In genomic region chr3:197959500-197959890, GRCh38 we compare ENCODE assay signal across 8 cellular contexts. TPM values are rescaled to one million over a fixed set of nuclear protein-coding genes. Genes with fewer than 3 reads are reported as not detected.
DNase-seq lines count a peak whose midpoint lies in the region; ATAC-seq, FAIRE-seq and TF ChIP-seq lines count a peak whose summit lies in the region.

No MANE protein-coding gene starts in this region.

- peak overlapping the region; percentile 89 to 98 (median 94) for H3K27ac Mint-ChIP-seq in CD8-positive, alpha-beta memory T cell

- H3K4me3 Mint-ChIP-seq in CD8-positive, alpha-beta memory T cell, result peak overlapping the region; percentile 86 to 96 (median 89)

- no peaks in the 10 kb centered on the region for H3K9me1 ChIP-seq in endothelial cell of umbilical vein (replicated peaks; ENCODE audit: control insufficient read depth, extremely low read depth, insufficient read depth, low read length)

- H3K36me3 Mint-ChIP-seq in CD8-positive, alpha-beta memory T cell, result peaks cover 3 to 45% (median 12%) of the 10 kb centered on the region in 3 donors

- H4K20me1 ChIP-seq in PC-3 (ENCODE audit: low read length), result peaks cover 15% of the 10 kb centered on the region
- H4K20me1 ChIP-seq in endothelial cell of umbilical vein (replicated peaks; ENCODE audit: control insufficient read depth, extremely low read depth, insufficient read depth, low read length), result peaks cover 2% of the 10 kb centered on the region
- peaks cover 18% of the 10 kb centered on the region for H4K20me1 ChIP-seq in osteoblast (ENCODE audit: insufficient read depth, low read length)

- peak overlapping the region; percentile 75 for H3K4me3 ChIP-seq in CD8-positive, alpha-beta memory T cell (ENCODE audit: low read length)
- H3K4me3 ChIP-seq in PC-3 (ENCODE audit: low read length), result peak overlapping the region; percentile 91
- H3K4me3 ChIP-seq in endothelial cell of umbilical vein (replicated peaks in 1 of 3; ENCODE audit: insufficient read depth in 1 of 3, low read depth in 1 of 3, low read length in 3 of 3), result peak overlapping the region in 2 of 3 experiments; percentile 47 to 68
- peak overlapping the region; percentile 88 for H3K4me3 ChIP-seq in osteoblast (ENCODE audit: insufficient read depth, low read length)

- intact Hi-C loops in PC-3 (cut with micrococcal nuclease) (loop anchor here (1.0 kb wide), 1 partner anchor 9 kb away; the partner anchor contains the start of gene RPL35A), endothelial cell of umbilical vein (cut with micrococcal nuclease) (no loop called here)

- H3K27ac ChIP-seq in CD8-positive, alpha-beta memory T cell (ENCODE audit: low read depth, low read length), result peak overlapping the region; percentile 74
- H3K27ac ChIP-seq in PC-3 (ENCODE audit: low read length) (peak overlapping the region; percentile 68), endothelial cell of umbilical vein (ENCODE audit: insufficient read depth, low read depth, low read length) (no peak overlapping the region), osteoblast (ENCODE audit: low read depth, low read length) (peak overlapping the region; percentile 93)

- peaks cover 23% of the 10 kb centered on the region for H3K36me3 ChIP-seq in CD8-positive, alpha-beta memory T cell (ENCODE audit: insufficient read depth, low read length)
- H3K36me3 ChIP-seq in PC-3 (ENCODE audit: low read depth, low read length), result peaks cover 23% of the 10 kb centered on the region
- peaks cover 10 to 18% of the 10 kb centered on the region in 2 experiments for H3K36me3 ChIP-seq in endothelial cell of umbilical vein (ENCODE audit: control insufficient read depth in 2 of 2, extremely low read depth in 1 of 2, insufficient read depth in 2 of 2, low read length in 2 of 2)
- H3K36me3 ChIP-seq in osteoblast (ENCODE audit: insufficient read depth, low read length), result peaks cover 24% of the 10 kb centered on the region

- no peak for DNase-seq in CD8-positive, alpha-beta memory T cell
- no peak for DNase-seq in PC-3
- no peak for DNase-seq in endothelial cell of umbilical vein (ENCODE audit: low read depth, low spot score)
- DNase-seq in osteoblast (ENCODE audit: insufficient read length, low spot score, missing footprints), result no peak
- no peak for DNase-seq in NOMO-1 treated with DMSO at 0.1 percent for 48 hours (lab: John Stamatoyannopoulos, UW; ENCODE audit: unreplicated experiment)
- no peak for DNase-seq in NCI-H187 (lab: John Stamatoyannopoulos, UW)

- FAIRE-seq in endothelial cell of umbilical vein (lab: Jason Lieb, UNC), result no peak

- ATAC-seq in PC-3, result peak; percentile 11; the same call in 1 of the 2 replicates
- ATAC-seq in GM21381 (IDR thresholded peaks at IDR 0.05; ENCODE audit: unreplicated experiment), result no peak
- ATAC-seq in HG03460 (IDR thresholded peaks at IDR 0.05; ENCODE audit: unreplicated experiment), result no peak

- peaks cover 41% of the 10 kb centered on the region for H3K4me1 ChIP-seq in CD8-positive, alpha-beta memory T cell (ENCODE audit: insufficient read depth, low read length)
- H3K4me1 ChIP-seq in PC-3 (ENCODE audit: insufficient read depth, low read length), result peaks cover 22% of the 10 kb centered on the region
- H3K4me1 ChIP-seq in endothelial cell of umbilical vein (ENCODE audit: control insufficient read depth, extremely low read depth, insufficient read depth, low read length), result peaks cover 15% of the 10 kb centered on the region
- H3K4me1 ChIP-seq in osteoblast (ENCODE audit: insufficient read depth, low read length), result peaks cover 43% of the 10 kb centered on the region

- H3K79me2 ChIP-seq in PC-3 (ENCODE audit: low read length) (peaks cover 8% of the 10 kb centered on the region; the same call in 1 of the 2 replicates), endothelial cell of umbilical vein (ENCODE audit: control insufficient read depth, insufficient read depth, low read length) (peaks cover 3% of the 10 kb centered on the region), osteoblast (ENCODE audit: insufficient read depth, low read length) (peaks cover 18% of the 10 kb centered on the region)

- H3K9me3 ChIP-seq in CD8-positive, alpha-beta memory T cell (ENCODE audit: low read length), result no peaks in the 10 kb centered on the region
- no peaks in the 10 kb centered on the region for H3K9me3 ChIP-seq in PC-3 (ENCODE audit: low read length)
- no peaks in the 10 kb centered on the region for H3K9me3 ChIP-seq in endothelial cell of umbilical vein (replicated peaks; ENCODE audit: control insufficient read depth, insufficient read depth, low read length)
- H3K9me3 ChIP-seq in osteoblast (ENCODE audit: low read depth, low read length), result no peaks in the 10 kb centered on the region

- no peaks in the 10 kb centered on the region for H3K9me2 ChIP-seq in PC-3 (replicated peaks; ENCODE audit: low read length)

- H3K9ac ChIP-seq in PC-3 (ENCODE audit: low read length) (peak overlapping the region; percentile 89), endothelial cell of umbilical vein (replicated peaks; ENCODE audit: extremely low read depth, insufficient read depth, low read length) (peak overlapping the region; percentile 46)

- H3K27me3 ChIP-seq in CD8-positive, alpha-beta memory T cell (ENCODE audit: insufficient read depth, low read length, poor library complexity, severe bottlenecking), result no peaks in the 10 kb centered on the region
- no peaks in the 10 kb centered on the region for H3K27me3 ChIP-seq in PC-3 (ENCODE audit: low read length)
- H3K27me3 ChIP-seq in endothelial cell of umbilical vein (ENCODE audit: control insufficient read depth in 2 of 2, insufficient read depth in 2 of 2, low read length in 2 of 2), result no peaks in the 10 kb centered on the region
- H3K27me3 ChIP-seq in osteoblast (ENCODE audit: insufficient read depth, low read length), result no peaks in the 10 kb centered on the region

- BruUV-seq in PC-3 (replicated peaks; lab: Mats Ljungman, UMichigan) (TSS peak; percentile 93), endothelial cell of umbilical vein (replicated peaks; lab: Mats Ljungman, UMichigan) (TSS peak; percentile 84)

- dilution Hi-C loops in endothelial cell of umbilical vein (cut with MboI; ENCODE audit: extremely low pct_ligation_motif_present, low sequenced_read_pairs), result no loop called here

- TF ChIP-seq POLR2A in endothelial cell of umbilical vein (IDR thresholded peaks at IDR 0.05; ENCODE audit: low read depth, low read length), result no peak

- peak overlapping the region; percentile 94 for H2AFZ ChIP-seq in PC-3 (ENCODE audit: low read length)
- H2AFZ ChIP-seq in endothelial cell of umbilical vein (ENCODE audit: low read depth, low read length), result peak overlapping the region; percentile 72
- H2AFZ ChIP-seq in osteoblast (ENCODE audit: low read length), result peak overlapping the region; percentile 42

- no peaks in the 10 kb centered on the region for H3K9me3 Mint-ChIP-seq in CD8-positive, alpha-beta memory T cell

- H3K4me1 Mint-ChIP-seq in CD8-positive, alpha-beta memory T cell, result peaks cover 52 to 69% (median 63%) of the 10 kb centered on the region in 3 donors

- H3K4me2 ChIP-seq in PC-3 (ENCODE audit: low read length), result peak overlapping the region; percentile 91
- peak overlapping the region; percentile 57 for H3K4me2 ChIP-seq in endothelial cell of umbilical vein (ENCODE audit: insufficient read depth, low read length)
- H3K4me2 ChIP-seq in osteoblast (ENCODE audit: insufficient read depth, low read length), result peak overlapping the region; percentile 99

- H3K27me3 Mint-ChIP-seq in CD8-positive, alpha-beta memory T cell, result no peaks in the 10 kb centered on the region

- CTCF ChIA-PET in CD8-positive, alpha-beta memory T cell (lab: Charles Lee), result no interaction called here
- CTCF ChIA-PET in PC-3 (lab: Charles Lee) (no interaction called here), endothelial cell of umbilical vein (lab: Charles Lee) (no interaction called here)

- POLR2A ChIA-PET in CD8-positive, alpha-beta memory T cell (lab: Charles Lee), result interaction anchor here (1.8 kb wide), 1 partner anchor 9 kb away, joined by 13 read pairs; the partner anchor contains the start of gene RPL35A
- POLR2A ChIA-PET in PC-3 (lab: Charles Lee; ENCODE audit: unreplicated experiment), result no interaction called here
- POLR2A ChIA-PET in endothelial cell of umbilical vein (lab: Charles Lee), result no interaction called here

- peaks cover 23% of the 10 kb centered on the region for H3F3A ChIP-seq in PC-3 (ENCODE audit: low read length, unreplicated experiment)

- no peak for TF ChIP-seq CTCF in PC-3 (conservative IDR thresholded peaks at IDR 0.05; ENCODE audit: low read depth, low read length)
- TF ChIP-seq CTCF in endothelial cell of umbilical vein (IDR thresholded peaks at IDR 0.05; ENCODE audit: extremely low read depth in 1 of 2, insufficient read depth in 1 of 2, low read depth in 1 of 2, low read length in 2 of 2), result no peak
- TF ChIP-seq CTCF in osteoblast (IDR thresholded peaks at IDR 0.05; ENCODE audit: extremely low read depth, low read depth, low read length), result no peak

TF ChIP-seq in endothelial cell of umbilical vein, 7 proteins besides CTCF, POLR2A, EP300 and RAD21 (continues in another document):
- no peak for TF ChIP-seq FOS (IDR thresholded peaks at IDR 0.05; ENCODE audit: borderline replicate concordance, insufficient read depth, low read length)
- no peak for TF ChIP-seq POLR2AphosphoS5 (IDR thresholded peaks at IDR 0.05; ENCODE audit: insufficient read depth, low read depth, low read length)

RNA-seq across cellular contexts. Expression of gene LMLN, which starts 0.5 kb away (rescaled TPM):
- 1 to 10 TPM; 7.3 to 7.4 TPM for total RNA-seq in CD8-positive, alpha-beta memory T cell
- polyA plus RNA-seq in CD8-positive, alpha-beta memory T cell, result 2.4 TPM
- total RNA-seq in PC-3 (2014; rRNA removed) (3.7 and 7.5 TPM in 2 replicates), endothelial cell of umbilical vein (6.5 and 9.0 TPM in 2 replicates), osteoblast (13.0 and 16.3 TPM in 2 replicates)
- 4.4 and 4.8 TPM in 2 replicates for polyA plus RNA-seq in endothelial cell of umbilical vein
- polyA plus RNA-seq in endothelial cell of umbilical vein (2011; cell fraction: cytosol; rRNA removed), result 3.5 and 3.6 TPM in 2 replicates
- 4.6 and 6.4 TPM in 2 replicates for polyA plus RNA-seq in endothelial cell of umbilical vein (2011; cell fraction: nucleus; rRNA removed)
- 2.4 and 3.7 TPM in 2 replicates for polyA plus RNA-seq in endothelial cell of umbilical vein (2012)
- polyA minus RNA-seq in endothelial cell of umbilical vein, result 16.2 and 18.3 TPM in 2 replicates
- polyA minus RNA-seq in endothelial cell of umbilical vein (2011; cell fraction: cytosol; rRNA and poly(A)+ RNA removed), result 3.0 TPM
- polyA minus RNA-seq in endothelial cell of umbilical vein (2011; cell fraction: nucleus; rRNA and poly(A)+ RNA removed), result 4.9 and 7.4 TPM in 2 replicates

RNA-seq across cellular contexts. Expression of gene RPL35A, which starts 9.5 kb away (rescaled TPM):
- 1,000 to 10,000 TPM; 1,301 to 1,320 TPM for total RNA-seq in CD8-positive, alpha-beta memory T cell
- 1,628 TPM for polyA plus RNA-seq in CD8-positive, alpha-beta memory T cell
- total RNA-seq in PC-3 (2014; rRNA removed), result 766 and 875 TPM in 2 replicates
- total RNA-seq in endothelial cell of umbilical vein, result 1,094 and 1,153 TPM in 2 replicates
- polyA plus RNA-seq in endothelial cell of umbilical vein, result 359 and 566 TPM in 2 replicates
- polyA plus RNA-seq in endothelial cell of umbilical vein (2011; cell fraction: cytosol; rRNA removed), result 938 and 1,035 TPM in 2 replicates
- 333 and 371 TPM in 2 replicates for polyA plus RNA-seq in endothelial cell of umbilical vein (2011; cell fraction: nucleus; rRNA removed)
- polyA plus RNA-seq in endothelial cell of umbilical vein (2012), result 2,287 and 2,329 TPM in 2 replicates
- 93.4 and 110 TPM in 2 replicates for polyA minus RNA-seq in endothelial cell of umbilical vein
- polyA minus RNA-seq in endothelial cell of umbilical vein (2011; cell fraction: cytosol; rRNA and poly(A)+ RNA removed), result 275 TPM
- polyA minus RNA-seq in endothelial cell of umbilical vein (2011; cell fraction: nucleus; rRNA and poly(A)+ RNA removed), result 54.9 and 75.5 TPM in 2 replicates
- total RNA-seq in osteoblast, result 373 and 450 TPM in 2 replicates

Comparison
In these comparisons a context has a peak if more than half of its experiments do, and no peak if none do; other contexts are left out.
1. H2AFZ ChIP-seq: peak in every context shown above with its lines; median percentile 94 in PC-3; 72 in endothelial cell of umbilical vein; 42 in osteoblast.